ENCODE assay signal across 19 cellular contexts in the genomic region with DNA sequence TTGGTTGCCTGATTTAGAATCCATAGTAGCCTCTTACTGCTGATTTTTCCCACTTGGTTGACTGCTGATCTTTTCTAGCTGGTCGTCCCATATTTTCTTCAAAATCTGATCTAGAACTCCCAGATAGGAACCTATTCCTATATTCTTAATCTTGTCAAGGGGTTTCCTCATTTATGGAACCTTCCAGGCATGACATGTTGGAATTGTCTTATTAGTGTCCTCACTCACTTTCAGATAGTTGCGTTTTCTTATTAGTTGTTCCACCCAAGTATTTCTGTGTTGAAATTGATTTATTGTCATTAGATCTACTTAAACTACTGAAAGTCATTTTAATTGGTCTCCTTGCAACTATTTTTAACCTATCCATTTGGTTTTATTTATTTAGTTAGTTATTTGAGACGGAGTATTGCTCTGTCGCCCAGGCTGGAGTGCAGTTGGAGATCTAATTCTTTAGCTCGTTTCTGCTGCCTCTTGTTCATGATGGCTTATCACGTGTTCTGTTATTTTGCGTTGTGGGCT.
"Had no signal": no experiment of that assay in that cellular context is flagged by ENCODE, and none has a peak within 500 bp of the region (broad histone marks: within the 10 kb centered on the region; RNA-seq: fewer than 3 reads in every experiment).

No MANE protein-coding gene starts in this region.

- DNase-seq: activated CD4-positive, alpha-beta T cell treated with anti-CD3 and anti-CD28 coated beads, Interleukin-2, amount 50 U/mL, for 1 hour; activated naive CD4-positive, alpha-beta T cell treated with anti-CD3 and anti-CD28 coated beads, Interleukin-2, amount 50 U/mL, for 16 hours; adrenal gland; body of pancreas; effector memory CD4-positive, alpha-beta T cell; left colon; mucosa of descending colon; naive thymus-derived CD8-positive, alpha-beta T cell; occipital lobe; stimulated activated CD4-positive, alpha-beta T cell treated with anti-CD3 and anti-CD28 coated beads, Interleukin-12 subunit alpha, Interleukin-12 subunit beta, amount 100 ng/mL, for 4 hours; stimulated activated naive CD8-positive, alpha-beta T cell treated with anti-CD3 and anti-CD28 coated beads, Interleukin-15, Interleukin-2, amounts not matched to agents 100 U/mL and 50 U/mL, for 24 hours; upper lobe of right lung had no signal

- H3K27ac Mint-ChIP-seq: activated T-helper 2 cell treated with anti-CD3 and anti-CD28 coated beads, Interferon-gamma antibody, Interleukin-2, Interleukin-4, amounts not matched to agents 10 μg/mL and 5 μg/mL and 100 μg/mL, durations not matched to agents 14 hours and 24 hours and 36 hours; progenitor cell of endocrine pancreas; T-helper 2 cell treated with Interferon-gamma antibody and Interleukin-4, amounts not matched to agents 5 μg/mL and 100 μg/mL, for 36 hours had no signal

- H3K9me3 Mint-ChIP-seq: activated T-helper 2 cell treated with anti-CD3 and anti-CD28 coated beads, Interferon-gamma antibody, Interleukin-2, Interleukin-4, amounts not matched to agents 10 μg/mL and 5 μg/mL and 100 μg/mL, durations not matched to agents 14 hours and 24 hours and 36 hours; central memory CD8-positive, alpha-beta T cell; naive thymus-derived CD8-positive, alpha-beta T cell; T-helper 2 cell treated with Interferon-gamma antibody and Interleukin-4, amounts not matched to agents 5 μg/mL and 100 μg/mL, for 36 hours had no signal

- H3K4me3 ChIP-seq: adrenal gland, body of pancreas, lung, mucosa of descending colon, suprapubic skin, upper lobe of right lung had no signal

- H3K27me3 Mint-ChIP-seq: central memory CD8-positive, alpha-beta T cell; naive thymus-derived CD8-positive, alpha-beta T cell; progenitor cell of endocrine pancreas had no signal

- H3K27me3 ChIP-seq: adrenal gland, body of pancreas, suprapubic skin, upper lobe of right lung had no signal

- H3K4me3 Mint-ChIP-seq: central memory CD8-positive, alpha-beta T cell; naive thymus-derived CD8-positive, alpha-beta T cell; T-helper 2 cell treated with Interferon-gamma antibody and Interleukin-4, amounts not matched to agents 5 μg/mL and 100 μg/mL, for 36 hours had no signal

- H3K27ac ChIP-seq: adrenal gland, body of pancreas, suprapubic skin, upper lobe of right lung had no signal

- H3K9me3 ChIP-seq: adrenal gland, body of pancreas, mucosa of descending colon, suprapubic skin, upper lobe of right lung had no signal

- ATAC-seq: body of pancreas; naive thymus-derived CD8-positive, alpha-beta T cell; sciatic nerve; stimulated activated naive CD8-positive, alpha-beta T cell treated with anti-CD3 and anti-CD28 coated beads, Interleukin-15, Interleukin-2, amounts not matched to agents 100 U/mL and 50 U/mL, for 24 hours; upper lobe of right lung had no signal

- H3K36me3 ChIP-seq: adrenal gland, suprapubic skin had no signal
